In genomic region chr2:236546561-236546961, GRCh38 we compare ENCODE assay signal across 11 cellular contexts. TPM values are rescaled to one million over a fixed set of nuclear protein-coding genes. Genes with fewer than 3 reads are reported as not detected.
DNase-seq lines count a peak whose midpoint lies in the region; ATAC-seq and TF ChIP-seq lines count a peak whose summit lies in the region.
"Had no signal": no experiment of that assay in that cellular context is flagged by ENCODE, and none has a peak within 500 bp of the region (broad histone marks: within the 10 kb centered on the region; RNA-seq: fewer than 3 reads in every experiment).

No MANE protein-coding gene starts in this region.

- no peaks in the 10 kb centered on the region for H3F3A ChIP-seq in SK-N-SH (replicated peaks; ENCODE audit: insufficient read depth)

- H3K9me3 ChIP-seq in SK-N-SH (no peaks in the 10 kb centered on the region), aorta (ENCODE audit: control insufficient read depth, low read length) (no peaks in the 10 kb centered on the region), prostate gland (no peaks in the 10 kb centered on the region)

- H3K36me3 ChIP-seq in SK-N-SH (replicated peaks in 1 of 2; ENCODE audit: control insufficient read depth in 1 of 2, insufficient read depth in 2 of 2, low read length in 1 of 2) (no peaks in the 10 kb centered on the region), aorta (ENCODE audit: control insufficient read depth in 1 of 2, insufficient read depth in 2 of 2, low read length in 1 of 2) (no peaks in the 10 kb centered on the region), prostate gland (no peaks in the 10 kb centered on the region)

- no peaks in the 10 kb centered on the region for H4K20me1 ChIP-seq in SK-N-SH (ENCODE audit: insufficient read depth)

- ATAC-seq in HG03175 (IDR thresholded peaks at IDR 0.05; ENCODE audit: unreplicated experiment) (peak; percentile 28), memory B cell (ENCODE audit: low read depth) (no peak), aorta (ENCODE audit: low FRiP score) (no peak)
- peak; percentile 80 for ATAC-seq in activated CD8-positive, alpha-beta T cell treated with anti-CD3 and anti-CD28 coated beads for 36 hours

- H3K27me3 ChIP-seq in SK-N-SH (ENCODE audit: insufficient read depth) = peaks cover 5% of the 10 kb centered on the region; the same call in 1 of the 2 replicates
- no peaks in the 10 kb centered on the region for H3K27me3 ChIP-seq in aorta (ENCODE audit: control insufficient read depth in 1 of 2, insufficient read depth in 2 of 2, low read length in 1 of 2)
- no peaks in the 10 kb centered on the region for H3K27me3 ChIP-seq in prostate gland (replicated peaks; ENCODE audit: insufficient read depth)
- H3K27me3 ChIP-seq: hepatocyte had no signal

- no peaks in the 10 kb centered on the region for H3K27me3 Mint-ChIP-seq in activated CD8-positive, alpha-beta T cell treated with anti-CD3 and anti-CD28 coated beads for 36 hours
- no peaks in the 10 kb centered on the region for H3K27me3 Mint-ChIP-seq in memory B cell

- intact Hi-C loops in activated CD8-positive, alpha-beta T cell treated with anti-CD3 and anti-CD28 coated beads for 36 hours (cut with micrococcal nuclease) = no loop called here
- intact Hi-C loops in aorta (cut with DNase I) = no loop called here
- intact Hi-C loops in prostate gland (cut with DNase I) = no loop called here

- H3K4me3 Mint-ChIP-seq in activated CD8-positive, alpha-beta T cell treated with anti-CD3 and anti-CD28 coated beads for 36 hours = peak overlapping the region; percentile 69
- H3K4me3 Mint-ChIP-seq in memory B cell = peak overlapping the region; percentile 17

- TF ChIP-seq RAD21 in SK-N-SH (IDR thresholded peaks at IDR 0.05; ENCODE audit: low read length) = no peak

- no peaks in the 10 kb centered on the region for H3K9me2 ChIP-seq in SK-N-SH

- no peak overlapping the region for H3K27ac ChIP-seq in SK-N-SH (ENCODE audit: low read depth in 2 of 2, low read length in 1 of 2)
- H3K27ac ChIP-seq in aorta (ENCODE audit: low read depth in 1 of 2, low read length in 2 of 2) = no peak overlapping the region
- no peak overlapping the region for H3K27ac ChIP-seq in prostate gland
- H3K27ac ChIP-seq: hepatocyte had no signal

- peaks cover 28% of the 10 kb centered on the region for H3K36me3 Mint-ChIP-seq in activated CD8-positive, alpha-beta T cell treated with anti-CD3 and anti-CD28 coated beads for 36 hours (ENCODE audit: low read depth)
- peaks cover 5% of the 10 kb centered on the region for H3K36me3 Mint-ChIP-seq in memory B cell

- H3K9me3 Mint-ChIP-seq in activated CD8-positive, alpha-beta T cell treated with anti-CD3 and anti-CD28 coated beads for 36 hours = peaks cover 6% of the 10 kb centered on the region
- peaks cover 6% of the 10 kb centered on the region for H3K9me3 Mint-ChIP-seq in memory B cell

- H3K27ac Mint-ChIP-seq in activated CD8-positive, alpha-beta T cell treated with anti-CD3 and anti-CD28 coated beads for 36 hours = peak overlapping the region; percentile 96
- H3K27ac Mint-ChIP-seq in memory B cell = peak overlapping the region; percentile 96

- TF ChIP-seq CTCF in activated CD8-positive, alpha-beta T cell treated with anti-CD3 and anti-CD28 coated beads for 36 hours (IDR thresholded peaks at IDR 0.05) = no peak
- no peak for TF ChIP-seq CTCF in SK-N-SH (IDR thresholded peaks at IDR 0.05)
- TF ChIP-seq CTCF in prostate gland (IDR thresholded peaks at IDR 0.05) = no peak

- no peak overlapping the region for H3K4me2 ChIP-seq in SK-N-SH
- H3K4me2 ChIP-seq: hepatocyte had no signal

- peaks cover 90% of the 10 kb centered on the region for H3K4me1 Mint-ChIP-seq in activated CD8-positive, alpha-beta T cell treated with anti-CD3 and anti-CD28 coated beads for 36 hours (ENCODE audit: low read depth)
- peaks cover 65% of the 10 kb centered on the region for H3K4me1 Mint-ChIP-seq in memory B cell

- no peaks in the 10 kb centered on the region for H3K79me2 ChIP-seq in SK-N-SH (ENCODE audit: insufficient read depth)
- H3K79me2 ChIP-seq: hepatocyte had no signal

- POLR2A ChIA-PET in activated CD8-positive, alpha-beta T cell treated with anti-CD3 and anti-CD28 coated beads for 36 hours (lab: Charles Lee) = interaction anchor here (1.2 to 2.3 kb wide), 4 partner anchors 9 to 19 kb away, joined by 3 to 8 read pairs (median 4); no protein-coding TSS in a partner anchor
- POLR2A ChIA-PET in SK-N-SH (lab: Yijun Ruan, JAX) = no interaction called here

- no peak for TF ChIP-seq POLR2A in prostate gland (IDR thresholded peaks at IDR 0.05)

- no peak overlapping the region for H2AFZ ChIP-seq in SK-N-SH (ENCODE audit: low read depth)
- H2AFZ ChIP-seq: hepatocyte had no signal

- no peak for TF ChIP-seq EP300 in SK-N-SH (IDR thresholded peaks at IDR 0.05; ENCODE audit: borderline replicate concordance in 1 of 2, low read depth in 1 of 2, low read length in 1 of 2)

- WGBS in SK-N-SH (ENCODE audit: low lambda C conversion rate) = 15% methylated on average over 6 of the region's 7 CpGs
- WGBS in aorta, 2 donors = 87 to 93% methylated on average over 7 of the region's 7 CpGs
- WGBS in prostate gland = 86% methylated on average over 7 of the region's 7 CpGs

- DNase-seq in GDM1 (lab: John Stamatoyannopoulos, UW) (peak; percentile 95), memory B cell (ENCODE audit: low spot score in 2 of 2) (no peak), SK-N-SH (no peak), NCI-H2227 treated with DMSO at 0.1 percent for 48 hours (lab: John Stamatoyannopoulos, UW) (no peak), aorta (no peak), prostate gland (ENCODE audit: low spot score) (no peak)
- DNase-seq in activated CD8-positive, alpha-beta T cell treated with anti-CD3 and anti-CD28 coated beads for 36 hours = peak; percentile 59
- DNase-seq: NCI-H226 had no signal

- CTCF ChIA-PET in activated CD8-positive, alpha-beta T cell treated with anti-CD3 and anti-CD28 coated beads for 36 hours (lab: Charles Lee) = interaction anchor here (1.2 to 2.9 kb wide), 7 partner anchors 9 to 34 kb away, joined by 3 to 14 read pairs (median 3); partner anchors contain the start of gene ACKR3
- CTCF ChIA-PET in SK-N-SH (lab: Yijun Ruan, JAX) = no interaction called here

- H3K9ac ChIP-seq in SK-N-SH = no peak overlapping the region

- H3K4me1 ChIP-seq in SK-N-SH (ENCODE audit: control insufficient read depth in 1 of 2, insufficient read depth in 2 of 2, low read depth in 1 of 2, low read length in 1 of 2) (no peaks in the 10 kb centered on the region), aorta (ENCODE audit: control insufficient read depth in 1 of 2, insufficient read depth in 2 of 2, low read length in 2 of 2) (no peaks in the 10 kb centered on the region), prostate gland (replicated peaks) (no peaks in the 10 kb centered on the region)

- H3K4me3 ChIP-seq in SK-N-SH (ENCODE audit: low read depth in 2 of 2, low read length in 1 of 2) = no peak overlapping the region
- no peak overlapping the region for H3K4me3 ChIP-seq in aorta (ENCODE audit: low read length in 2 of 2)
- no peak overlapping the region for H3K4me3 ChIP-seq in prostate gland
- H3K4me3 ChIP-seq: hepatocyte had no signal

TF ChIP-seq in SK-N-SH, 30 proteins besides CTCF, POLR2A, EP300 and RAD21:
- TF ChIP-seq YY1 (IDR thresholded peaks at IDR 0.05; ENCODE audit: low read depth) = no peak
- no peak for TF ChIP-seq REST (IDR thresholded peaks at IDR 0.05; ENCODE audit: low read depth, low read length)
TF ChIP-seq in SK-N-SH: peak in this region for 0.

RNA-seq across cellular contexts. Expression of gene ACKR3, which starts 23.1 kb away (rescaled TPM):
- total RNA-seq in activated CD8-positive, alpha-beta T cell treated with anti-CD3 and anti-CD28 coated beads for 36 hours = 1 to 10 TPM; 2.4 to 3.4 TPM
- not detected in 2 replicates for polyA plus RNA-seq in SK-N-SH (2012; rRNA removed)
- 0.05 and 0.08 TPM in 2 replicates for polyA plus RNA-seq in SK-N-SH (2012; cell fraction: cytosol; rRNA removed)
- 0.08 and 0.23 TPM in 2 replicates for polyA plus RNA-seq in SK-N-SH (2012; cell fraction: nucleus; rRNA removed)
- total RNA-seq in aorta = 100 to 1,000 TPM; 113 to 116 TPM
- 10 to 100 TPM in 1 of 2 donors, 1 to 10 TPM in 1; 7.0 to 37.5 TPM for polyA plus RNA-seq in aorta
- 10 to 100 TPM in 1 of 2 donors, 1 to 10 TPM in 1; 2.1 to 19.2 TPM for total RNA-seq in prostate gland
- total RNA-seq: SK-MEL-5 had no signal

Comparison
In these comparisons a context has a peak if more than half of its experiments do, and no peak if none do; other contexts are left out.
1. DNase-seq: peak in GDM1 (single experiment) and activated CD8-positive, alpha-beta T cell treated with anti-CD3 and anti-CD28 coated beads for 36 hours (single experiment); none in memory B cell (0 of 2), SK-N-SH (single experiment), NCI-H2227 treated with DMSO at 0.1 percent for 48 hours (single experiment), aorta (0 of 2) and prostate gland (single experiment).
2. ATAC-seq: peak in HG03175 (single experiment) and activated CD8-positive, alpha-beta T cell treated with anti-CD3 and anti-CD28 coated beads for 36 hours (single experiment); none in memory B cell (single experiment) and aorta (single experiment).
3. RNA of gene ACKR3, which starts 23.1 kb away (total RNA-seq): 113 to 116 TPM in aorta; 2.1 to 19.2 TPM in prostate gland and 2.4 to 3.4 TPM in activated CD8-positive, alpha-beta T cell treated with anti-CD3 and anti-CD28 coated beads for 36 hours; every median in the first group is over 4 times any median in the second.